9 cellular contexts compared by ENCODE assay signal in genomic region chr11:3058753-3059664, GRCh38. TPM values are rescaled to one million over a fixed set of nuclear protein-coding genes. Genes with fewer than 3 reads are reported as not detected.
DNase-seq lines count a peak whose midpoint lies in the region; ATAC-seq, FAIRE-seq and TF ChIP-seq lines count a peak whose summit lies in the region.
"Had no signal": no experiment of that assay in that cellular context is flagged by ENCODE, and none has a peak within 500 bp of the region (broad histone marks: within the 10 kb centered on the region; RNA-seq: fewer than 3 reads in every experiment).

No MANE protein-coding gene starts in this region.

- peaks cover 7 to 11% of the 10 kb centered on the region in 2 donors for H3K27me3 Mint-ChIP-seq in natural killer cell (ENCODE audit: low read depth in 2 of 2)

- TF ChIP-seq CTCF in bronchial epithelial cell (IDR thresholded peaks at IDR 0.05; ENCODE audit: insufficient read depth, low read length, severe bottlenecking) (peak; percentile 22), natural killer cell (IDR thresholded peaks at IDR 0.05) (no peak)

- DNase-seq in D341Med (ENCODE audit: low spot score): peak; percentile 26
- DNase-seq in LHCN-M2 (ENCODE audit: low read depth): peak; percentile 76
- peak; percentile 90 for DNase-seq in bronchial epithelial cell (ENCODE audit: low read depth)
- DNase-seq in natural killer cell: no peak
- no peak for DNase-seq in SK-N-DZ (ENCODE audit: low spot score)
- no peak for DNase-seq in AML-193 (lab: John Stamatoyannopoulos, UW)
- no peak for DNase-seq in NK-92 (lab: John Stamatoyannopoulos, UW; ENCODE audit: unreplicated experiment)
- DNase-seq: NCI-H1092 had no signal

- no peak overlapping the region for H3K27ac Mint-ChIP-seq in natural killer cell

- intact Hi-C loops in natural killer cell (cut with micrococcal nuclease): loop anchor here (5.0 kb wide), 1 partner anchor 67 kb away; the partner anchor contains the start of gene NAP1L4

- peaks cover 7% of the 10 kb centered on the region for H3K36me3 ChIP-seq in bronchial epithelial cell (ENCODE audit: control insufficient read depth, insufficient read depth, low read length)

- H3K4me3 Mint-ChIP-seq in natural killer cell: peak overlapping the region; percentile 6

- no peaks in the 10 kb centered on the region for H3K27me3 ChIP-seq in bronchial epithelial cell (ENCODE audit: control insufficient read depth, insufficient read depth, low read length)

- no peaks in the 10 kb centered on the region for H3K9me3 Mint-ChIP-seq in natural killer cell

- FAIRE-seq in bronchial epithelial cell (lab: Jason Lieb, UNC): no peak

- no peaks in the 10 kb centered on the region for H3K36me3 Mint-ChIP-seq in natural killer cell

- H3K4me3 ChIP-seq in bronchial epithelial cell (ENCODE audit: low read depth, low read length): no peak overlapping the region

- ATAC-seq in natural killer cell (no peak), GM19455 (IDR thresholded peaks at IDR 0.05; ENCODE audit: unreplicated experiment) (no peak)

- H3K4me1 Mint-ChIP-seq in natural killer cell: peaks cover 26 to 29% of the 10 kb centered on the region in 2 donors

RNA-seq across cellular contexts. Expression of gene CARS1, which starts 1.8 kb away (rescaled TPM):
- total RNA-seq in LHCN-M2 (2014; rRNA removed): 41.3 and 53.3 TPM in 2 replicates
- 47.9 TPM for polyA plus RNA-seq in LHCN-M2 (2012)
- total RNA-seq in bronchial epithelial cell: 113 and 125 TPM in 2 replicates
- 10 to 100 TPM; 47.9 to 51.3 (median 50.3) TPM for total RNA-seq in natural killer cell
- polyA plus RNA-seq in SK-N-DZ (2014; cell fraction: cytosol; rRNA removed): 41.4 and 43.6 TPM in 2 replicates
- 103 and 108 TPM in 2 replicates for polyA plus RNA-seq in SK-N-DZ (2014; cell fraction: nucleus; rRNA removed)

Comparison
In these comparisons a context has a peak if more than half of its experiments do, and no peak if none do; other contexts are left out.
1. DNase-seq: peak in D341Med (single experiment), LHCN-M2 (single experiment) and bronchial epithelial cell (single experiment); none in natural killer cell (single experiment), SK-N-DZ (single experiment), AML-193 (0 of 2) and NK-92 (single experiment).